ENCODE assay signal across 13 cellular contexts in genomic region chr11:126700773-126701554, GRCh38.
DNase-seq lines count a peak whose midpoint lies in the region; ATAC-seq, FAIRE-seq and TF ChIP-seq lines count a peak whose summit lies in the region.
"Had no signal": no experiment of that assay in that cellular context is flagged by ENCODE, and none has a peak within 500 bp of the region (broad histone marks: within the 10 kb centered on the region; RNA-seq: fewer than 3 reads in every experiment).

No MANE protein-coding gene starts in this region.

- H3K27me3 Mint-ChIP-seq in activated T-cell treated with anti-CD3 and anti-CD28 coated beads, Interleukin-2, amount 50 U/mL, for 24 hours, result no peaks in the 10 kb centered on the region

- no peaks in the 10 kb centered on the region for H3K9me3 ChIP-seq in mucosa of descending colon
- H3K9me3 ChIP-seq in A673 (ENCODE audit: low read depth, low read length, poor library complexity, severe bottlenecking), result no peaks in the 10 kb centered on the region
- H3K9me3 ChIP-seq: SJSA1 had no signal

- no peak overlapping the region for H3K27ac ChIP-seq in A673 (ENCODE audit: low read depth, low read length, poor library complexity, severe bottlenecking)
- H3K27ac ChIP-seq: SJSA1 had no signal

- TF ChIP-seq CTCF in bronchial epithelial cell (IDR thresholded peaks at IDR 0.05; ENCODE audit: insufficient read depth, low read length, severe bottlenecking) (no peak), mucosa of descending colon (IDR thresholded peaks at IDR 0.05) (no peak), A673 (conservative IDR thresholded peaks at IDR 0.05; ENCODE audit: low read depth, low read length) (no peak)

- H3K4me1 ChIP-seq in mucosa of descending colon (ENCODE audit: low read depth) (no peaks in the 10 kb centered on the region), A673 (ENCODE audit: insufficient read depth, low read length, poor library complexity, severe bottlenecking) (no peaks in the 10 kb centered on the region)

- FAIRE-seq in bronchial epithelial cell (lab: Jason Lieb, UNC), result peak; percentile 55

- CTCF ChIA-PET in A673 (lab: Charles Lee), result no interaction called here

- no peaks in the 10 kb centered on the region for H3K9me3 Mint-ChIP-seq in activated T-cell treated with anti-CD3 and anti-CD28 coated beads, Interleukin-2, amount 50 U/mL, for 24 hours

- BruUV-seq in A673 (replicated peaks; lab: Mats Ljungman, UMichigan), result no TSS peak

- H3K27ac Mint-ChIP-seq in activated T-cell treated with anti-CD3 and anti-CD28 coated beads, Interleukin-2, amount 50 U/mL, for 24 hours, result no peak overlapping the region

- H3K27me3 ChIP-seq in bronchial epithelial cell (ENCODE audit: control insufficient read depth, insufficient read depth, low read length) (no peaks in the 10 kb centered on the region), A673 (replicated peaks; ENCODE audit: insufficient read depth, low read depth, low read length, poor library complexity) (no peaks in the 10 kb centered on the region)
- H3K27me3 ChIP-seq: SJSA1 had no signal

- no peak overlapping the region for H3K4me3 Mint-ChIP-seq in activated T-cell treated with anti-CD3 and anti-CD28 coated beads, Interleukin-2, amount 50 U/mL, for 24 hours

- H3K36me3 ChIP-seq in bronchial epithelial cell (ENCODE audit: control insufficient read depth, insufficient read depth, low read length) (no peaks in the 10 kb centered on the region), mucosa of descending colon (ENCODE audit: low read depth) (no peaks in the 10 kb centered on the region), A673 (ENCODE audit: insufficient read depth, low read length, poor library complexity, severe bottlenecking) (no peaks in the 10 kb centered on the region)
- H3K36me3 ChIP-seq: SJSA1 had no signal

- POLR2A ChIA-PET in A673 (lab: Charles Lee; ENCODE audit: low non-redundant PET), result no interaction called here

- no peaks in the 10 kb centered on the region for H3K4me1 Mint-ChIP-seq in activated T-cell treated with anti-CD3 and anti-CD28 coated beads, Interleukin-2, amount 50 U/mL, for 24 hours (ENCODE audit: low read depth)

- H3K4me3 ChIP-seq in bronchial epithelial cell (ENCODE audit: low read depth, low read length) (no peak overlapping the region), mucosa of descending colon (no peak overlapping the region), A673 (ENCODE audit: low read depth, low read length, poor library complexity, severe bottlenecking) (no peak overlapping the region)
- H3K4me3 ChIP-seq: SJSA1, smooth muscle cell had no signal

- DNase-seq in COLO829 (ENCODE audit: low spot score) (peak; percentile 61), bronchial epithelial cell (ENCODE audit: low read depth) (no peak), NCI-H748 treated with DMSO at 0.1 percent for 48 hours (lab: John Stamatoyannopoulos, UW) (no peak), mucosa of descending colon (no peak), A673 (ENCODE audit: low spot score) (no peak)
- no peak for DNase-seq in activated T-cell treated with anti-CD3 and anti-CD28 coated beads, Interleukin-2, amount 50 U/mL, for 24 hours
- DNase-seq: activated CD4-positive, alpha-beta T cell treated with anti-CD3 and anti-CD28 coated beads for 1 hour; KG1; NCI-H2227 treated with DMSO at 0.1 percent for 48 hours had no signal

- intact Hi-C loops in mucosa of descending colon (cut with DNase I, micrococcal nuclease) (no loop called here), A673 (cut with micrococcal nuclease; ENCODE audit: unreplicated experiment) (no loop called here)

- H3K36me3 Mint-ChIP-seq in activated T-cell treated with anti-CD3 and anti-CD28 coated beads, Interleukin-2, amount 50 U/mL, for 24 hours (ENCODE audit: low read depth), result no peaks in the 10 kb centered on the region

- ATAC-seq in GM19438 (IDR thresholded peaks at IDR 0.05; ENCODE audit: low read depth, unreplicated experiment), result peak; percentile 54
- ATAC-seq in HG02981 (IDR thresholded peaks at IDR 0.05; ENCODE audit: unreplicated experiment), result peak; percentile 67
- ATAC-seq in mucosa of descending colon, result no peak
